8 cellular contexts compared by ENCODE assay signal in genomic region chr7:100584677-100585510, GRCh38. TPM values are rescaled to one million over a fixed set of nuclear protein-coding genes. Genes with fewer than 3 reads are reported as not detected.
DNase-seq lines count a peak whose midpoint lies in the region; ATAC-seq and TF ChIP-seq lines count a peak whose summit lies in the region.

No MANE protein-coding gene starts in this region.

- peak; percentile 32 for DNase-seq in AG08395 (ENCODE audit: low spot score)
- DNase-seq in H7: peak; percentile 90
- no peak for DNase-seq in T-helper 17 cell
- DNase-seq in esophagus muscularis mucosa (ENCODE audit: extremely low spot score): no peak
- DNase-seq in natural killer cell treated with Interleukin-12 subunit alpha and Interleukin-12 subunit beta and Interleukin-15 and Interleukin-18, amount 100 ng/mL, for 72 hours (ENCODE audit: low spot score): no peak

- peaks cover 36 to 55% (median 46%) of the 10 kb centered on the region in 4 donors for H3K4me1 ChIP-seq in esophagus muscularis mucosa

- no peaks in the 10 kb centered on the region for H3K9me3 Mint-ChIP-seq in natural killer cell treated with Interleukin-12 subunit alpha and Interleukin-12 subunit beta and Interleukin-15 and Interleukin-18, amount 100 ng/mL, for 72 hours

- peaks cover 30% of the 10 kb centered on the region for H3K4me1 Mint-ChIP-seq in T-helper 17 cell
- peaks cover 25 to 29% of the 10 kb centered on the region in 2 donors for H3K4me1 Mint-ChIP-seq in natural killer cell treated with Interleukin-12 subunit alpha and Interleukin-12 subunit beta and Interleukin-15 and Interleukin-18, amount 100 ng/mL, for 72 hours (ENCODE audit: low read depth in 2 of 2)

- peak overlapping the region; percentile 98 for H3K27ac Mint-ChIP-seq in T-helper 17 cell
- H3K27ac Mint-ChIP-seq in natural killer cell treated with Interleukin-12 subunit alpha and Interleukin-12 subunit beta and Interleukin-15 and Interleukin-18, amount 100 ng/mL, for 72 hours: peak overlapping the region; percentile 96 to 97

- peak overlapping the region; percentile 98 for H3K4me3 ChIP-seq in H7 (ENCODE audit: insufficient read depth, low read depth, low read length)
- H3K4me3 ChIP-seq in esophagus muscularis mucosa: peak overlapping the region; percentile 87 to 100 (median 94)

- intact Hi-C loops in esophagus muscularis mucosa (cut with DNase I): no loop called here

- no peak for TF ChIP-seq CTCF in esophagus muscularis mucosa (IDR thresholded peaks at IDR 0.05)

- TF ChIP-seq EP300 in esophagus muscularis mucosa (IDR thresholded peaks at IDR 0.05): no peak

- H3K4me3 Mint-ChIP-seq in T-helper 17 cell: peak overlapping the region; percentile 99
- peak overlapping the region; percentile 98 for H3K4me3 Mint-ChIP-seq in natural killer cell treated with Interleukin-12 subunit alpha and Interleukin-12 subunit beta and Interleukin-15 and Interleukin-18, amount 100 ng/mL, for 72 hours

- peaks cover 6% of the 10 kb centered on the region for H3K36me3 Mint-ChIP-seq in T-helper 17 cell (ENCODE audit: low read depth)
- no peaks in the 10 kb centered on the region for H3K36me3 Mint-ChIP-seq in natural killer cell treated with Interleukin-12 subunit alpha and Interleukin-12 subunit beta and Interleukin-15 and Interleukin-18, amount 100 ng/mL, for 72 hours

- H3K9me3 ChIP-seq in T-helper 17 cell (ENCODE audit: control insufficient read depth, low read length, poor library complexity, severe bottlenecking): no peaks in the 10 kb centered on the region
- H3K9me3 ChIP-seq in esophagus muscularis mucosa: no peaks in the 10 kb centered on the region

- no peak for ATAC-seq in T-helper 17 cell
- ATAC-seq in natural killer cell treated with Interleukin-12 subunit alpha and Interleukin-12 subunit beta and Interleukin-15 and Interleukin-18, amount 100 ng/mL, for 72 hours: no peak
- no peak for ATAC-seq in HG02970 (IDR thresholded peaks at IDR 0.05; ENCODE audit: low FRiP score, unreplicated experiment)
- no peak for ATAC-seq in GM21381 (IDR thresholded peaks at IDR 0.05; ENCODE audit: unreplicated experiment)
- ATAC-seq in HG03135 (IDR thresholded peaks at IDR 0.05; ENCODE audit: unreplicated experiment): no peak

- TF ChIP-seq POLR2A in esophagus muscularis mucosa (IDR thresholded peaks at IDR 0.05; ENCODE audit: low read depth): no peak

- H3K36me3 ChIP-seq in H7 (replicated peaks; ENCODE audit: control insufficient read depth, insufficient read depth, low read length) (peaks cover 16% of the 10 kb centered on the region), esophagus muscularis mucosa (peaks cover 20 to 30% (median 28%) of the 10 kb centered on the region in 4 donors)

- no peaks in the 10 kb centered on the region for H3K27me3 Mint-ChIP-seq in T-helper 17 cell
- H3K27me3 Mint-ChIP-seq in natural killer cell treated with Interleukin-12 subunit alpha and Interleukin-12 subunit beta and Interleukin-15 and Interleukin-18, amount 100 ng/mL, for 72 hours: peaks cover 0 to 2% of the 10 kb centered on the region in 2 donors

- H3K27me3 ChIP-seq in H7 (ENCODE audit: control insufficient read depth, insufficient read depth, low read length): no peaks in the 10 kb centered on the region; the same call in 1 of the 2 replicates
- H3K27me3 ChIP-seq in esophagus muscularis mucosa: no peaks in the 10 kb centered on the region

- 7% methylated on average over 20 of the region's 20 CpGs for WGBS in esophagus muscularis mucosa

- H3K27ac ChIP-seq in esophagus muscularis mucosa (replicated peaks in 1 of 4): peak overlapping the region; percentile 89 to 96 (median 92)

RNA-seq across cellular contexts. Expression of gene LRCH4, which starts 1.0 kb away (rescaled TPM):
- 24.2 and 25.1 TPM in 2 replicates for total RNA-seq in H7 (2014; rRNA removed; shearing (Covaris generic))
- total RNA-seq in T-helper 17 cell: 100 to 1,000 TPM; 284 to 305 TPM
- total RNA-seq in esophagus muscularis mucosa: 10 to 100 TPM; 36.2 to 53.2 (median 44.0) TPM
- 100 to 1,000 TPM; 125 to 150 TPM for total RNA-seq in natural killer cell treated with Interleukin-12 subunit alpha and Interleukin-12 subunit beta and Interleukin-15 and Interleukin-18, amount 100 ng/mL, for 72 hours

RNA-seq across cellular contexts. Expression of gene FBXO24, which starts 1.2 kb away (rescaled TPM):
- total RNA-seq in H7 (2014; rRNA removed; shearing (Covaris generic)): 0.94 and 1.7 TPM in 2 replicates
- total RNA-seq in T-helper 17 cell (under 1 TPM; 0.31 to 0.70 TPM), esophagus muscularis mucosa (under 1 TPM; 0.13 to 0.83 (median 0.48) TPM)
- total RNA-seq in natural killer cell treated with Interleukin-12 subunit alpha and Interleukin-12 subunit beta and Interleukin-15 and Interleukin-18, amount 100 ng/mL, for 72 hours: under 1 TPM in 1 of 2 donors, not detected in 1; 0.21 TPM

RNA-seq across cellular contexts. Expression of gene SAP25, which starts 11.2 kb away (rescaled TPM):
- total RNA-seq in H7 (2014; rRNA removed; shearing (Covaris generic)): 1.3 and 2.4 TPM in 2 replicates
- total RNA-seq in T-helper 17 cell: 10 to 100 TPM; 33.1 to 43.1 TPM
- total RNA-seq in esophagus muscularis mucosa: under 1 TPM in 2 of 4 donors, not detected in 2; 0.83 to 0.92 TPM
- 10 to 100 TPM; 10.1 to 25.2 TPM for total RNA-seq in natural killer cell treated with Interleukin-12 subunit alpha and Interleukin-12 subunit beta and Interleukin-15 and Interleukin-18, amount 100 ng/mL, for 72 hours

RNA-seq across cellular contexts. Expression of gene PCOLCE, which starts 17.3 kb away (rescaled TPM):
- total RNA-seq in H7 (2014; rRNA removed; shearing (Covaris generic)): 22.5 and 24.1 TPM in 2 replicates
- total RNA-seq in T-helper 17 cell (10 to 100 TPM; 12.6 to 14.7 TPM), esophagus muscularis mucosa (10 to 100 TPM; 12.0 to 42.2 (median 18.3) TPM)
- 1 to 10 TPM; 5.4 to 5.6 TPM for total RNA-seq in natural killer cell treated with Interleukin-12 subunit alpha and Interleukin-12 subunit beta and Interleukin-15 and Interleukin-18, amount 100 ng/mL, for 72 hours

RNA-seq across cellular contexts. Expression of gene MOSPD3, which starts 27.4 kb away (rescaled TPM):
- total RNA-seq in H7 (2014; rRNA removed; shearing (Covaris generic)): 18.6 and 21.8 TPM in 2 replicates
- 10 to 100 TPM; 16.4 to 16.5 TPM for total RNA-seq in T-helper 17 cell
- 10 to 100 TPM in 3 of 4 donors, 1 to 10 TPM in 1; 6.6 to 16.8 (median 12.0) TPM for total RNA-seq in esophagus muscularis mucosa
- total RNA-seq in natural killer cell treated with Interleukin-12 subunit alpha and Interleukin-12 subunit beta and Interleukin-15 and Interleukin-18, amount 100 ng/mL, for 72 hours: 10 to 100 TPM; 17.6 to 19.2 TPM

Comparison
In these comparisons a context has a peak if more than half of its experiments do, and no peak if none do; other contexts are left out.
1. DNase-seq: peak in AG08395 (single experiment) and H7 (single experiment); none in T-helper 17 cell (0 of 3), esophagus muscularis mucosa (single experiment) and natural killer cell treated with Interleukin-12 subunit alpha and Interleukin-12 subunit beta and Interleukin-15 and Interleukin-18, amount 100 ng/mL, for 72 hours (single experiment).